ENCODE assay signal across 8 cellular contexts in the genomic region with DNA sequence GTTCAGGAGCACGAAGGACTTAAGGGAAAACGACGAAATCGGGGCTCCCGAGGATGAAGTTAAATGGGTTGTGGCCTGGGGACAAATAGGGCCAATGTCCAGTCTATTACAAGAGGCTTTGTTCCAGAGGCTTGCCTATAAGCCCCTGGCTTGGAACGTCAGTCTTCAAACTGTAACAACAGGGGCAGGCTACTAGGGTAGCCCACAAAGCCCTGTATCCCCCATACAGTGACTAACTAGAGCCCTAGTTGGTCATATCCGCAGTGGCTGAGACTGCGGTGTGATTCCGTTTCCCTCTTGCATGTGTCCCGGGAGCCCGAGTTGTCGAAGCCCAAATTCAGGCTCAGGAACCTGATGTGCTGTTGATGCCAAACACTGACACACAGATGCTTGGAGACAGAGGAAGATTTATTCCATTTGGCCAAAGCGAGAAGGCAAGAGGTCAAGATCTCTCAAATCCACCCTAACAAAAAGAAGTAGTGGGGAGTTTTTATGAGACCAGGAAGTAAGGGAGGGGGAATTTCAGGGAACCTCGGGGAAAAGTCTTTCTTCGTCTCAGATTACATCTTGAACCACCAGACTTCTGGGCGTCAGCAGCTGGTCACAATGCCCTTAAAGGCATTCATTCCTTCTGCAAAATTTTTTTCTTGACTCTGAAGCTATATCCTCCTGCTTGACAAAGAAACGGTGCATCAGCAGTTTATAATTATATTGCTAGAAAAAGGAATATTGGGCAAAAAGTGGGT. TPM values are rescaled to one million over a fixed set of nuclear protein-coding genes. Genes with fewer than 3 reads are reported as not detected.
A peak's percentile ranks its signal among the peaks of the same experiment; 100 is the strongest.
DNase-seq lines count a peak whose midpoint lies in the region; ATAC-seq and TF ChIP-seq lines count a peak whose summit lies in the region.

No MANE protein-coding gene starts in this region.

- peak overlapping the region; percentile 54 to 65 for H3K4me3 ChIP-seq in DND-41 (ENCODE audit: low read depth in 1 of 2, low read length in 2 of 2)

- H3K36me3 ChIP-seq in DND-41 (ENCODE audit: insufficient read depth, low read length), result no peaks in the 10 kb centered on the region

- H3K4me2 ChIP-seq in DND-41 (ENCODE audit: insufficient read depth, low read length), result peak overlapping the region; percentile 77

- H3K79me2 ChIP-seq in DND-41 (ENCODE audit: insufficient read depth, low read length), result peaks cover 25% of the 10 kb centered on the region

- H3K4me1 Mint-ChIP-seq in activated B cell treated with CpG ODN at 0.5 μM for 24 hours, result peaks cover 25% of the 10 kb centered on the region

- TF ChIP-seq CTCF in DND-41 (IDR thresholded peaks at IDR 0.05; ENCODE audit: borderline replicate concordance, extremely low read depth, low read length, poor library complexity, severe bottlenecking) (no peak), activated B cell treated with CpG ODN at 0.5 μM for 24 hours (IDR thresholded peaks at IDR 0.05) (no peak)

- H3K36me3 Mint-ChIP-seq in activated B cell treated with CpG ODN at 0.5 μM for 24 hours (ENCODE audit: low read depth), result peaks cover 10% of the 10 kb centered on the region

- H3K27me3 Mint-ChIP-seq in activated B cell treated with CpG ODN at 0.5 μM for 24 hours, result no peaks in the 10 kb centered on the region

- peak overlapping the region; percentile 79 for H2AFZ ChIP-seq in DND-41 (ENCODE audit: low read depth, low read length)

- H3K9me3 ChIP-seq in DND-41 (ENCODE audit: insufficient read depth, low read length, severe bottlenecking), result no peaks in the 10 kb centered on the region

- ATAC-seq in DND-41 (ENCODE audit: insufficient read depth, low read depth) (peak; percentile 28), activated B cell treated with CpG ODN at 0.5 μM for 24 hours (ENCODE audit: low read depth) (peak; percentile 19), HG02885 (IDR thresholded peaks at IDR 0.05; ENCODE audit: poor library complexity, unreplicated experiment) (no peak)

- H3K4me1 ChIP-seq in DND-41 (ENCODE audit: insufficient read depth, low read length), result peaks cover 51% of the 10 kb centered on the region

- CTCF ChIA-PET in activated B cell treated with CpG ODN at 0.5 μM for 24 hours (lab: Charles Lee), result interaction anchor here (0.7 to 1.3 kb wide), 2 partner anchors 291 to 296 kb away, joined by 3 read pairs; no protein-coding TSS in a partner anchor

- H3K9ac ChIP-seq in DND-41 (ENCODE audit: low read depth, low read length), result peak overlapping the region; percentile 74

- H3K4me3 Mint-ChIP-seq in activated B cell treated with CpG ODN at 0.5 μM for 24 hours, result peak overlapping the region; percentile 97

- DNase-seq in DND-41 (peak; percentile 56), HT-29 (ENCODE audit: low spot score) (peak; percentile 70), activated B cell treated with CpG ODN at 0.5 μM for 24 hours (peak; percentile 21), cerebellum (ENCODE audit: low spot score) (peak; percentile 5), kidney glomerular epithelial cell (lab: John Stamatoyannopoulos, UW) (peak; percentile 57), GF-D8 (lab: John Stamatoyannopoulos, UW) (no peak)
- DNase-seq in stimulated activated CD4-positive, alpha-beta T cell treated with anti-CD3 and anti-CD28 coated beads, Interleukin-2, amount 100 ng/mL, for 24 hours, result peak; percentile 58 to 60

- peak overlapping the region; percentile 94 for H3K27ac Mint-ChIP-seq in activated B cell treated with CpG ODN at 0.5 μM for 24 hours

- intact Hi-C loops in activated B cell treated with CpG ODN at 0.5 μM for 24 hours (cut with micrococcal nuclease), result loop anchor here (1.0 to 5.0 kb wide), 12 partner anchors 98 to 1704 kb away; a partner anchor contains a TSS

- H4K20me1 ChIP-seq in DND-41 (ENCODE audit: insufficient read depth, low read length), result peaks cover 15% of the 10 kb centered on the region; the same call in 1 of the 2 replicates

- H3K9me3 Mint-ChIP-seq in activated B cell treated with CpG ODN at 0.5 μM for 24 hours, result no peaks in the 10 kb centered on the region

- peak overlapping the region; percentile 78 for H3K27ac ChIP-seq in DND-41 (ENCODE audit: low read length)

- H3K27me3 ChIP-seq in DND-41 (ENCODE audit: insufficient read depth, low read length, poor library complexity), result peaks cover 15% of the 10 kb centered on the region

- POLR2A ChIA-PET in activated B cell treated with CpG ODN at 0.5 μM for 24 hours (lab: Charles Lee), result interaction anchor here (0.6 to 1.4 kb wide), 9 partner anchors 102 to 553 kb away, joined by 3 to 8 read pairs (median 4); a partner anchor contains a TSS

RNA-seq across cellular contexts. Expression of a gene that starts 0.8 kb away (rescaled TPM):
- total RNA-seq in HT-29 (2014; rRNA removed; shearing (Covaris generic)), result 2.0 and 3.8 TPM in 2 replicates
- 15.2 and 15.3 TPM in 2 replicates for total RNA-seq in activated B cell treated with CpG ODN at 0.5 μM for 24 hours
- total RNA-seq in cerebellum, result 8.0 TPM

RNA-seq across cellular contexts. Expression of a gene that starts 49.4 kb away (rescaled TPM):
- not detected in 2 replicates for total RNA-seq in HT-29 (2014; rRNA removed; shearing (Covaris generic))
- total RNA-seq in activated B cell treated with CpG ODN at 0.5 μM for 24 hours, result 0.10 and 0.16 TPM in 2 replicates
- not detected for total RNA-seq in cerebellum
